Comparison of ENCODE assay signal across 11 cellular contexts in the genomic region with DNA sequence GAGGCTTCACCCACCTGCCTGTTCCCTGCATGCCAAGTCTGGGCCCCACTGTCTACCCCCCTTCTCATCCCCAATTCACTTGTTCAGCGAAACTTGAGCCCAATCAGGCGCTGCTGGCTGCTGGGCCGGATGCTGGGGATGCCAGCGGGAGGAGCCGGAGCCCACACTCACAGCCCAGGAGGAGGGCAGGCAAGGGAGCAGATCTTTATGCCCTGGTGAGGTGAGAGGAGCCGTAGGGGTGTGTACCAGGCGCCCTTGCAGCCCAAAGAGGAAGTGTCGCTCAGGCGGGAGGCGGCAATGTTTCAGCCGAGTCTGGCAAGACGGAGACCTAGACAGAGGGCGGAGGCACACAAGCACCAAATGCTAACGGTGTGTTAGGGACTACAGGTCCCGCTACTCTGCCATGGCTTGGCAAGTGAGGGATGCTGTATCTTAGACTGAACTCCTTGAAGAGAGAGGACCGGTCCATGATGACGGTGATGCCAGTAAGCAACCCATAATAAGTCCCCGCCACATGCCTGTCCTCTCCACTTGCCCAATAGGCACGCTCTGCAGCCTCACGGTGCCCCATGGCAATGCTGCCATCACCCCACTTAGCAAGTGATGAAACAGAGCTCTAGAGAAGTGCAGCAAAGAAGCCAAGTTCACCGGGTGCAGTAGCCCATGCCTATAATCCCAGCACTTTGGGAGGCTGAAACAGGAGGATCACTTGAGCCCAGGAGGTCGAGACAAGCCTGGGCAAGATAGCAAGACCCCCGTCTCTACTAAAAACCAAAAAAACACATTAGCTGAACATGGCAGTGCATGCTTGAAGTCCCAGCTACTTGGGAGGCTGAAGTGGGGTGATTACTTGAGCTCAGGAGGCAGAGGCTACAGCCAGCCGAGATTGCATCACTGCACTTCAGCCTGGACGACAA. TPM values are rescaled to one million over a fixed set of nuclear protein-coding genes. Genes with fewer than 3 reads are reported as not detected.
A peak's percentile ranks its signal among the peaks of the same experiment; 100 is the strongest.
DNase-seq lines count a peak whose midpoint lies in the region; ATAC-seq and TF ChIP-seq lines count a peak whose summit lies in the region.
"Had no signal": no experiment of that assay in that cellular context is flagged by ENCODE, and none has a peak within 500 bp of the region (broad histone marks: within the 10 kb centered on the region; RNA-seq: fewer than 3 reads in every experiment).

No MANE protein-coding gene starts in this region.

- peak overlapping the region; percentile 55 for H3K4me3 Mint-ChIP-seq in activated T-helper 17 cell treated with anti-CD3 and anti-CD28 coated beads, Interleukin-2, amount 50 U/mL, for 72 hours
- H3K4me3 Mint-ChIP-seq in nephron progenitor cell, result no peak overlapping the region
- no peak overlapping the region for H3K4me3 Mint-ChIP-seq in HFFc6

- no peaks in the 10 kb centered on the region for H3K4me1 ChIP-seq in testis

- H3K9me3 ChIP-seq in testis, result no peaks in the 10 kb centered on the region

- H3K27me3 ChIP-seq in GM06990 (replicated peaks; ENCODE audit: control insufficient read depth, insufficient read depth, low read length) (peaks cover 2% of the 10 kb centered on the region), testis (no peaks in the 10 kb centered on the region)

- H3K36me3 ChIP-seq in GM06990 (ENCODE audit: control insufficient read depth, insufficient read depth, low read length) (no peaks in the 10 kb centered on the region), testis (ENCODE audit: low read depth, missing control alignments) (no peaks in the 10 kb centered on the region)

- DNase-seq in GM06990 (ENCODE audit: extremely low read depth, insufficient read length) (peak; percentile 39), NOMO-1 (lab: John Stamatoyannopoulos, UW; ENCODE audit: unreplicated experiment in 2 of 2) (peak; percentile 78 to 94), nephron progenitor cell (peak; percentile 29), 8988T (no peak), SHP77 treated with DMSO at 0.1 percent for 48 hours (lab: John Stamatoyannopoulos, UW) (no peak), HFFc6 (no peak), testis (no peak)

- H3K4me3 ChIP-seq in GM06990 (replicated peaks; ENCODE audit: low read depth, low read length) (no peak overlapping the region), testis (no peak overlapping the region)

- H3K4me1 Mint-ChIP-seq in activated T-helper 17 cell treated with anti-CD3 and anti-CD28 coated beads, Interleukin-2, amount 50 U/mL, for 72 hours, result peaks cover 13% of the 10 kb centered on the region
- H3K4me1 Mint-ChIP-seq in nephron progenitor cell (peaks cover 40% of the 10 kb centered on the region), HFFc6 (ENCODE audit: low read depth) (no peaks in the 10 kb centered on the region)

- 63 to 86% methylated on average over 16 to 25 of the region's 25 CpGs for WGBS in testis, 2 donors

- TF ChIP-seq POLR2A in testis (IDR thresholded peaks at IDR 0.05), result no peak

- H3K36me3 Mint-ChIP-seq in activated T-helper 17 cell treated with anti-CD3 and anti-CD28 coated beads, Interleukin-2, amount 50 U/mL, for 72 hours (ENCODE audit: low read depth), result no peaks in the 10 kb centered on the region
- H3K36me3 Mint-ChIP-seq in nephron progenitor cell (ENCODE audit: low read depth) (no peaks in the 10 kb centered on the region), HFFc6 (ENCODE audit: low read depth) (no peaks in the 10 kb centered on the region)
- H3K36me3 Mint-ChIP-seq: IgD-negative memory B cell had no signal

- peak overlapping the region; percentile 78 for H3K27ac Mint-ChIP-seq in activated T-helper 17 cell treated with anti-CD3 and anti-CD28 coated beads, Interleukin-2, amount 50 U/mL, for 72 hours
- H3K27ac Mint-ChIP-seq in nephron progenitor cell, result no peak overlapping the region
- H3K27ac Mint-ChIP-seq in HFFc6, result no peak overlapping the region

- H3K9me3 Mint-ChIP-seq in activated T-helper 17 cell treated with anti-CD3 and anti-CD28 coated beads, Interleukin-2, amount 50 U/mL, for 72 hours, result no peaks in the 10 kb centered on the region
- H3K9me3 Mint-ChIP-seq in nephron progenitor cell, result no peaks in the 10 kb centered on the region
- no peaks in the 10 kb centered on the region for H3K9me3 Mint-ChIP-seq in HFFc6
- H3K9me3 Mint-ChIP-seq: IgD-negative memory B cell had no signal

- no peak for TF ChIP-seq CTCF in GM06990 (IDR thresholded peaks at IDR 0.05; ENCODE audit: insufficient read depth, low read length, poor library complexity, severe bottlenecking)
- no peak for TF ChIP-seq CTCF in nephron progenitor cell (IDR thresholded peaks at IDR 0.05)
- no peak for TF ChIP-seq CTCF in HFFc6 (IDR thresholded peaks at IDR 0.05)
- TF ChIP-seq CTCF in testis (IDR thresholded peaks at IDR 0.05), result no peak

- ATAC-seq in activated T-helper 17 cell treated with anti-CD3 and anti-CD28 coated beads, Interleukin-2, amount 50 U/mL, for 72 hours (replicated peaks), result peak; percentile 59

- no peaks in the 10 kb centered on the region for H3K27me3 Mint-ChIP-seq in activated T-helper 17 cell treated with anti-CD3 and anti-CD28 coated beads, Interleukin-2, amount 50 U/mL, for 72 hours
- H3K27me3 Mint-ChIP-seq in nephron progenitor cell (ENCODE audit: low read depth, poor library complexity) (peaks cover 32% of the 10 kb centered on the region), HFFc6 (ENCODE audit: insufficient read depth) (peaks cover 27% of the 10 kb centered on the region)

- intact Hi-C loops in testis (cut with DNase I; ENCODE audit: low total_unique reads), result no loop called here

- H3K27ac ChIP-seq in testis, result no peak overlapping the region

RNA-seq across cellular contexts. Expression of a gene that starts 41.6 kb away (rescaled TPM):
- total RNA-seq in activated T-helper 17 cell treated with anti-CD3 and anti-CD28 coated beads, Interleukin-2, amount 50 U/mL, for 72 hours, result not detected
- total RNA-seq in HFFc6 (2021; fragmentation: NEBNext Ultra II Directional; extraction: Animal tissue kit (Norgen Biotek cat#: 25700)), result not detected
- 10 to 100 TPM in 1 of 2 donors, 1 to 10 TPM in 1; 5.9 to 28.7 TPM for total RNA-seq in testis
- polyA plus RNA-seq in testis (ENCODE audit: insufficient read depth, low read depth, low replicate concordance), result 32.5 TPM
- total RNA-seq: activated CD8-positive, alpha-beta memory T cell treated with anti-CD3 and anti-CD28 coated beads for 36 hours; frontal cortex had no signal
- polyA plus RNA-seq: IgD-negative memory B cell had no signal

RNA-seq across cellular contexts. Expression of a gene that starts 55.1 kb away (rescaled TPM):
- 10 to 100 TPM; 10.6 to 10.7 TPM for total RNA-seq in activated T-helper 17 cell treated with anti-CD3 and anti-CD28 coated beads, Interleukin-2, amount 50 U/mL, for 72 hours
- 1 to 10 TPM; 7.4 to 9.6 (median 8.0) TPM for total RNA-seq in HFFc6 (2021; fragmentation: NEBNext Ultra II Directional; extraction: Animal tissue kit (Norgen Biotek cat#: 25700))
- total RNA-seq in testis, result 100 to 1,000 TPM; 126 to 132 TPM
- 150 TPM for polyA plus RNA-seq in testis (ENCODE audit: insufficient read depth, low read depth, low replicate concordance)

Comparison
In these comparisons a context has a peak if more than half of its experiments do, and no peak if none do; other contexts are left out.
1. DNase-seq: peak in GM06990 (single experiment), NOMO-1 (2 of 2) and nephron progenitor cell (single experiment); none in 8988T (single experiment), SHP77 treated with DMSO at 0.1 percent for 48 hours (single experiment), HFFc6 (single experiment) and testis (single experiment).
2. RNA of a gene that starts 41.6 kb away (total RNA-seq): 5.9 to 28.7 TPM in testis; not detected in activated T-helper 17 cell treated with anti-CD3 and anti-CD28 coated beads, Interleukin-2, amount 50 U/mL, for 72 hours and not detected in HFFc6; every median in the first group is over 4 times any median in the second.
3. RNA of a gene that starts 55.1 kb away (total RNA-seq): 126 to 132 TPM in testis; 10.6 to 10.7 TPM in activated T-helper 17 cell treated with anti-CD3 and anti-CD28 coated beads, Interleukin-2, amount 50 U/mL, for 72 hours and 7.4 to 9.6 TPM in HFFc6; every median in the first group is over 10 times any median in the second.